ENCODE assay signal across 20 cellular contexts in the genomic region with DNA sequence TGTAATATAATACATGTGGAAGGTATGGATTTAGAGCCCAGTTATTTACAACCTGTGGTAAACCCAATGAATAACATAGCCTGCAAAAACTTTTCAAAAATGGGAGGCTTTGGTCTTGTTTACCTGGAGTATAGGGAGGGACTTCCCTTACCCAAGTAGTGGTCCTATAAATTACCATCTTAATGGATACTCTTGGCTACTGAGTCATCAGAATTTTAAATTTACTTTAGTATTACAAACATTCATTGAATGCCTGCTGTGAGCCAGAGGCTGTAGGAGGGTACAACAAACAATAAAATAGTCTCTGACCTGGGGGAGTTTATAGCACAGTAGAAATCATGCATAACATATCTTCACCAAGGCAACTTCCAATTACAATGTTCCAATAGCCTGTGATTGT.
DNase-seq lines count a peak whose midpoint lies in the region; ATAC-seq and TF ChIP-seq lines count a peak whose summit lies in the region.
"Had no signal": no experiment of that assay in that cellular context is flagged by ENCODE, and none has a peak within 500 bp of the region (broad histone marks: within the 10 kb centered on the region; RNA-seq: fewer than 3 reads in every experiment).

No MANE protein-coding gene starts in this region.

- H3K4me3 ChIP-seq in epithelial cell of proximal tubule (ENCODE audit: low read depth, low read length), result no peak overlapping the region
- no peak overlapping the region for H3K4me3 ChIP-seq in psoas muscle
- H3K4me3 ChIP-seq: BLaER1, heart right ventricle, tibial artery had no signal

- no peak for ATAC-seq in psoas muscle
- ATAC-seq: activated CD4-positive, CD25-positive, alpha-beta regulatory T cell treated with anti-CD3 and anti-CD28 coated beads, Interleukin-2, amount 50 U/mL, for 24 hours; stimulated activated naive B cell treated with anti-CD40 and anti-IgM and Interleukin-4, amounts not matched to agents 10 μg/mL and 1 μg/mL and 100 μg/mL, for 72 hours had no signal

- H3K27ac ChIP-seq in psoas muscle, result peak overlapping the region; percentile 51
- H3K27ac ChIP-seq: BLaER1, heart right ventricle, tibial artery had no signal

- no peaks in the 10 kb centered on the region for H3K27me3 ChIP-seq in psoas muscle (ENCODE audit: insufficient read depth in 3 of 3, low read length in 2 of 3)
- H3K27me3 ChIP-seq: BLaER1, heart right ventricle, tibial artery had no signal

- H3K36me3 ChIP-seq in psoas muscle (ENCODE audit: insufficient read depth in 1 of 2, low read depth in 1 of 2), result no peaks in the 10 kb centered on the region
- H3K36me3 ChIP-seq: BLaER1, heart right ventricle, tibial artery had no signal

- intact Hi-C loops in psoas muscle (cut with DNase I), result loop anchor here in 1 of 2 donors (10.0 kb wide), 1 partner anchor 60 kb away; no protein-coding TSS in a partner anchor
- intact Hi-C loops in cardiac septum (cut with DNase I), result no loop called here

- DNase-seq in NCI-H146 (lab: John Stamatoyannopoulos, UW) (peak; percentile 38), NCI-H146 treated with DMSO at 0.1 percent for 48 hours (lab: John Stamatoyannopoulos, UW; ENCODE audit: unreplicated experiment) (no peak), NCI-H345 (lab: John Stamatoyannopoulos, UW) (peak; percentile 69), epithelial cell of proximal tubule (ENCODE audit: low read depth) (peak; percentile 37), psoas muscle (no peak), activated gamma-delta T cell treated with Interleukin-2 at 50 U/mL for 16 hours (no peak), cardiac septum (ENCODE audit: low spot score) (no peak)
- no peak for DNase-seq in activated CD8-positive, alpha-beta memory T cell treated with anti-CD3 and anti-CD28 coated beads for 24 hours
- DNase-seq: 8988T; activated effector memory CD4-positive, alpha-beta T cell treated with anti-CD3 and anti-CD28 coated beads, Interleukin-2, amount 50 U/mL, for 16 hours; amygdala; cerebellar nuclear complex; DMS 273 treated with DMSO at 0.1 percent for 48 hours; heart right ventricle; midbrain; NCI-H2029 treated with DMSO at 0.1 percent for 48 hours; stimulated activated naive B cell treated with anti-CD40 and anti-IgM and Interleukin-4, amounts not matched to agents 10 μg/mL and 1 μg/mL and 100 μg/mL, for 72 hours; tibial artery had no signal

- peaks cover 41% of the 10 kb centered on the region for H3K4me1 ChIP-seq in psoas muscle
- H3K4me1 ChIP-seq: BLaER1 had no signal

- peaks cover 8% of the 10 kb centered on the region for H3K9me3 ChIP-seq in psoas muscle
- H3K9me3 ChIP-seq: BLaER1, tibial artery had no signal

- no peak for TF ChIP-seq CTCF in epithelial cell of proximal tubule (conservative IDR thresholded peaks at IDR 0.05; ENCODE audit: low read depth, low read length)
- TF ChIP-seq CTCF in psoas muscle (IDR thresholded peaks at IDR 0.05), result no peak

Comparison
In these comparisons a context has a peak if more than half of its experiments do, and no peak if none do; other contexts are left out.
1. DNase-seq: peak in NCI-H146 (single experiment), NCI-H345 (single experiment) and epithelial cell of proximal tubule (single experiment); none in NCI-H146 treated with DMSO at 0.1 percent for 48 hours (single experiment), psoas muscle (0 of 2), activated CD8-positive, alpha-beta memory T cell treated with anti-CD3 and anti-CD28 coated beads for 24 hours (single experiment), activated gamma-delta T cell treated with Interleukin-2 at 50 U/mL for 16 hours (single experiment) and cardiac septum (single experiment).